9 cellular contexts compared by ENCODE assay signal in genomic region chr16:73000020-73000906, GRCh38. TPM values are rescaled to one million over a fixed set of nuclear protein-coding genes. Genes with fewer than 3 reads are reported as not detected.
DNase-seq lines count a peak whose midpoint lies in the region; ATAC-seq and TF ChIP-seq lines count a peak whose summit lies in the region.
"Had no signal": no experiment of that assay in that cellular context is flagged by ENCODE, and none has a peak within 500 bp of the region (broad histone marks: within the 10 kb centered on the region; RNA-seq: fewer than 3 reads in every experiment).

No MANE protein-coding gene starts in this region.

- TF ChIP-seq EP300 in transverse colon (IDR thresholded peaks at IDR 0.05; ENCODE audit: low read depth) = no peak

- no peaks in the 10 kb centered on the region; the same call in 1 of the 2 replicates for H4K20me1 ChIP-seq in PC-9 (ENCODE audit: insufficient read depth)

- no peaks in the 10 kb centered on the region for H3K27me3 ChIP-seq in transverse colon
- no peaks in the 10 kb centered on the region for H3K27me3 ChIP-seq in PC-9 (ENCODE audit: insufficient read depth, low read depth)

- in situ Hi-C loops in transverse colon (cut with MboI; ENCODE audit: low pct_ligation_motif_present in 1 of 4, low pct_unique_long_range_greater_than_20kb in 1 of 4, low sequenced_read_pairs in 3 of 4) = no loop called here

- H3K4me3 ChIP-seq in transverse colon (no peak overlapping the region), PC-9 (no peak overlapping the region)

- peaks cover 35% of the 10 kb centered on the region for H3F3A ChIP-seq in PC-9 (ENCODE audit: insufficient read depth, low read depth)

- intact Hi-C loops in transverse colon (cut with DNase I; ENCODE audit: low total_unique reads) (no loop called here), PC-9 (cut with micrococcal nuclease; ENCODE audit: unreplicated experiment) (no loop called here)

- DNase-seq in NCI-H1436 (lab: John Stamatoyannopoulos, UW) (peak; percentile 34), NCI-H1436 treated with DMSO at 0.1 percent for 48 hours (lab: John Stamatoyannopoulos, UW) (no peak), epidermal melanocyte (ENCODE audit: insufficient read length, low spot score) (peak; percentile 71), mesothelial cell of epicardium (ENCODE audit: low spot score in 2 of 2, unreplicated experiment in 2 of 2) (no peak), transverse colon (no peak), PC-9 (no peak), NK-92 (lab: John Stamatoyannopoulos, UW; ENCODE audit: unreplicated experiment) (no peak)
- DNase-seq: stimulated activated CD4-positive, alpha-beta T cell treated with anti-CD3 and anti-CD28 coated beads, Interleukin-4, amount 100 ng/mL, for 1 hour had no signal

- H3K4me1 Mint-ChIP-seq in mesothelial cell of epicardium = peaks cover 59% of the 10 kb centered on the region

- H3K36me3 ChIP-seq in transverse colon = no peaks in the 10 kb centered on the region
- no peaks in the 10 kb centered on the region for H3K36me3 ChIP-seq in PC-9 (ENCODE audit: low read depth)

- no TSS peak for BruUV-seq in PC-9 (replicated peaks; lab: Mats Ljungman, UMichigan)

- H3K9me3 Mint-ChIP-seq in mesothelial cell of epicardium = peaks cover 8% of the 10 kb centered on the region

- no peak for TF ChIP-seq POLR2A in transverse colon (IDR thresholded peaks at IDR 0.05)

- no peak for TF ChIP-seq CTCF in mesothelial cell of epicardium (IDR thresholded peaks at IDR 0.05; ENCODE audit: unreplicated experiment)
- TF ChIP-seq CTCF in transverse colon (IDR thresholded peaks at IDR 0.05) = no peak
- TF ChIP-seq CTCF in PC-9 (conservative IDR thresholded peaks at IDR 0.05) = no peak

- no peak overlapping the region for H3K4me2 ChIP-seq in PC-9

- CTCF ChIA-PET in PC-9 (lab: Charles Lee) = no interaction called here

- peaks cover 82% of the 10 kb centered on the region for H3K79me2 ChIP-seq in PC-9 (ENCODE audit: low read depth)

- H3K9me2 ChIP-seq in PC-9 (ENCODE audit: insufficient read depth) = no peaks in the 10 kb centered on the region

- POLR2A ChIA-PET in PC-9 (lab: Charles Lee; ENCODE audit: unreplicated experiment) = no interaction called here

- H3K4me3 Mint-ChIP-seq in mesothelial cell of epicardium = no peak overlapping the region

- H2AFZ ChIP-seq in PC-9 = no peak overlapping the region

- peaks cover 11 to 36% (median 33%) of the 10 kb centered on the region in 4 donors for H3K4me1 ChIP-seq in transverse colon
- peaks cover 48% of the 10 kb centered on the region for H3K4me1 ChIP-seq in PC-9 (replicated peaks; ENCODE audit: insufficient read depth)

- H3K27ac ChIP-seq in transverse colon (peak overlapping the region; percentile 11 to 41 (median 26)), PC-9 (no peak overlapping the region)

- 48 to 49% methylated on average over 8 to 22 of the region's 22 CpGs for WGBS in transverse colon (ENCODE audit: low coverage in 1 of 2), 2 donors

- peak overlapping the region; percentile 23 for H3K27ac Mint-ChIP-seq in mesothelial cell of epicardium

- no peak for ATAC-seq in HG03571 (IDR thresholded peaks at IDR 0.05; ENCODE audit: unreplicated experiment)

- no peaks in the 10 kb centered on the region for H3K9me3 ChIP-seq in transverse colon
- peaks cover 4% of the 10 kb centered on the region for H3K9me3 ChIP-seq in PC-9 (ENCODE audit: insufficient read depth, low read depth)

- H3K36me3 Mint-ChIP-seq in mesothelial cell of epicardium = peaks cover 13% of the 10 kb centered on the region

- H3K27me3 Mint-ChIP-seq in mesothelial cell of epicardium (ENCODE audit: low read depth) = no peaks in the 10 kb centered on the region

RNA-seq across cellular contexts. Expression of gene ZFHX3, which starts 47.7 kb away (rescaled TPM):
- total RNA-seq in mesothelial cell of epicardium (63.8 to 68.1 TPM (median 67.1 TPM) in 3 replicates), transverse colon (10 to 100 TPM; 12.3 to 23.7 (median 15.3) TPM), PC-9 (2021) (20.5 and 23.1 TPM in 2 replicates)

Comparison
In these comparisons a context has a peak if more than half of its experiments do, and no peak if none do; other contexts are left out.
1. DNase-seq: peak in NCI-H1436 (single experiment) and epidermal melanocyte (single experiment); none in NCI-H1436 treated with DMSO at 0.1 percent for 48 hours (single experiment), mesothelial cell of epicardium (0 of 2), transverse colon (single experiment), PC-9 (0 of 2) and NK-92 (single experiment).